In genomic region chr21:42156690-42157605, GRCh38 we compare ENCODE assay signal across 10 cellular contexts.
DNase-seq lines count a peak whose midpoint lies in the region; FAIRE-seq and TF ChIP-seq lines count a peak whose summit lies in the region.
"Had no signal": no experiment of that assay in that cellular context is flagged by ENCODE, and none has a peak within 500 bp of the region (broad histone marks: within the 10 kb centered on the region; RNA-seq: fewer than 3 reads in every experiment).

No MANE protein-coding gene starts in this region.

- H3K4me3 Mint-ChIP-seq in MCF 10A (ENCODE audit: unreplicated experiment) (no peak overlapping the region), type B pancreatic cell (no peak overlapping the region)
- H3K4me3 Mint-ChIP-seq in activated CD4-positive, alpha-beta T cell treated with anti-CD3 and anti-CD28 coated beads, Interleukin-2, amount 10 ng/mL, durations not matched to agents 24 days and 14 days, result no peak overlapping the region
- H3K4me3 Mint-ChIP-seq: B cell had no signal

- no peaks in the 10 kb centered on the region for H3K9me3 ChIP-seq in mammary epithelial cell (replicated peaks; ENCODE audit: insufficient read depth, low read length)

- no peaks in the 10 kb centered on the region for H3K27me3 ChIP-seq in mammary epithelial cell (ENCODE audit: insufficient read depth, low read length)
- no peaks in the 10 kb centered on the region for H3K27me3 ChIP-seq in layer of hippocampus (ENCODE audit: control insufficient read depth, insufficient read depth, low read length)

- no peak overlapping the region for H3K4me2 ChIP-seq in mammary epithelial cell (ENCODE audit: insufficient read depth, low read depth, low read length)

- no peak overlapping the region for H2AFZ ChIP-seq in mammary epithelial cell (ENCODE audit: low read depth, low read length)

- no peaks in the 10 kb centered on the region for H3K4me1 Mint-ChIP-seq in MCF 10A (ENCODE audit: insufficient read depth, unreplicated experiment)
- peaks cover 30% of the 10 kb centered on the region for H3K4me1 Mint-ChIP-seq in type B pancreatic cell (ENCODE audit: unreplicated experiment)
- peaks cover 10% of the 10 kb centered on the region for H3K4me1 Mint-ChIP-seq in activated CD4-positive, alpha-beta T cell treated with anti-CD3 and anti-CD28 coated beads, Interleukin-2, amount 10 ng/mL, durations not matched to agents 24 days and 14 days

- no peak overlapping the region for H3K4me3 ChIP-seq in mammary epithelial cell (replicated peaks in 1 of 3; ENCODE audit: insufficient read depth in 1 of 3, low read depth in 2 of 3, low read length in 3 of 3)

- DNase-seq in MCF 10A (ENCODE audit: unreplicated experiment), result peak; percentile 54
- no peak for DNase-seq in mammary epithelial cell
- peak; percentile 44 for DNase-seq in activated CD8-positive, alpha-beta memory T cell treated with anti-CD3 and anti-CD28 coated beads, Interleukin-2, amount 50 U/mL, for 48 hours
- DNase-seq in type B pancreatic cell (ENCODE audit: extremely low spot score, unreplicated experiment), result peak; percentile 64
- no peak for DNase-seq in GM19239 (ENCODE audit: insufficient read length, low spot score)
- DNase-seq in activated CD4-positive, alpha-beta T cell treated with anti-CD3 and anti-CD28 coated beads, Interleukin-2, amount 10 ng/mL, durations not matched to agents 24 days and 14 days, result no peak
- no peak for DNase-seq in HCEC 1CT
- DNase-seq: activated CD4-positive, alpha-beta T cell treated with anti-CD3 and anti-CD28 coated beads, Interleukin-2, amount 50 U/mL, for 1 hour had no signal

- dilution Hi-C loops in mammary epithelial cell (cut with HindIII; ENCODE audit: low sequenced_read_pairs), result loop anchor here (5.0 kb wide), 2 partner anchors 80 to 290 kb away; no protein-coding TSS in a partner anchor

- POLR2A ChIA-PET in MCF 10A (lab: Yijun Ruan, JAX), result interaction anchor here (0.6 to 1.7 kb wide), 4 partner anchors 8 to 77 kb away, joined by 3 to 5 read pairs (median 4); no protein-coding TSS in a partner anchor

- H3K27ac Mint-ChIP-seq in MCF 10A (ENCODE audit: low read depth, unreplicated experiment) (no peak overlapping the region), type B pancreatic cell (no peak overlapping the region)
- H3K27ac Mint-ChIP-seq in activated CD4-positive, alpha-beta T cell treated with anti-CD3 and anti-CD28 coated beads, Interleukin-2, amount 10 ng/mL, durations not matched to agents 24 days and 14 days, result no peak overlapping the region
- H3K27ac Mint-ChIP-seq: B cell had no signal

- no peak for TF ChIP-seq CTCF in MCF 10A (IDR thresholded peaks at IDR 0.05; ENCODE audit: unreplicated experiment)
- TF ChIP-seq CTCF in mammary epithelial cell (conservative IDR thresholded peaks at IDR 0.05 in 1 of 2, IDR thresholded peaks at IDR 0.05 in 1 of 2; ENCODE audit: extremely low read depth in 1 of 2, insufficient read depth in 1 of 2, low read depth in 1 of 2, low read length in 2 of 2), result no peak
- TF ChIP-seq CTCF in type B pancreatic cell (conservative IDR thresholded peaks at IDR 0.05), result no peak

- no peaks in the 10 kb centered on the region for H3K4me1 ChIP-seq in mammary epithelial cell (ENCODE audit: insufficient read depth, low read length)

- intact Hi-C loops in MCF 10A (cut with micrococcal nuclease) (no loop called here), mammary epithelial cell (cut with micrococcal nuclease) (no loop called here)
- intact Hi-C loops in activated CD4-positive, alpha-beta T cell treated with anti-CD3 and anti-CD28 coated beads, Interleukin-2, amount 10 ng/mL, durations not matched to agents 24 days and 14 days (cut with micrococcal nuclease), result no loop called here

- H3K9ac ChIP-seq in mammary epithelial cell (ENCODE audit: insufficient read depth, low read length), result no peak overlapping the region

- H4K20me1 ChIP-seq in mammary epithelial cell (ENCODE audit: insufficient read depth, low read length), result no peaks in the 10 kb centered on the region

- no peaks in the 10 kb centered on the region for H3K9me3 Mint-ChIP-seq in MCF 10A (ENCODE audit: unreplicated experiment)
- no peaks in the 10 kb centered on the region for H3K9me3 Mint-ChIP-seq in type B pancreatic cell
- no peaks in the 10 kb centered on the region for H3K9me3 Mint-ChIP-seq in activated CD4-positive, alpha-beta T cell treated with anti-CD3 and anti-CD28 coated beads, Interleukin-2, amount 10 ng/mL, durations not matched to agents 24 days and 14 days

- no TSS peak for BruUV-seq in MCF 10A (replicated peaks; lab: Mats Ljungman, UMichigan)
- no TSS peak for BruUV-seq in mammary epithelial cell (replicated peaks; lab: Mats Ljungman, UMichigan)

- H3K27me3 Mint-ChIP-seq in MCF 10A (ENCODE audit: insufficient read depth, unreplicated experiment), result no peaks in the 10 kb centered on the region
- H3K27me3 Mint-ChIP-seq in type B pancreatic cell, result no peaks in the 10 kb centered on the region
- H3K27me3 Mint-ChIP-seq in activated CD4-positive, alpha-beta T cell treated with anti-CD3 and anti-CD28 coated beads, Interleukin-2, amount 10 ng/mL, durations not matched to agents 24 days and 14 days, result no peaks in the 10 kb centered on the region

- H3K79me2 ChIP-seq in mammary epithelial cell (ENCODE audit: insufficient read depth, low read length), result no peaks in the 10 kb centered on the region

- H3K27ac ChIP-seq in mammary epithelial cell (ENCODE audit: insufficient read depth, low read depth, low read length) (no peak overlapping the region), layer of hippocampus (ENCODE audit: low read depth, low read length) (peak overlapping the region; percentile 88)

- in situ Hi-C loops in mammary epithelial cell (cut with MboI; ENCODE audit: low sequenced_read_pairs in 2 of 2), result loop anchor here (10.0 kb wide), 3 partner anchors 98 to 288 kb away; no protein-coding TSS in a partner anchor

- CTCF ChIA-PET in MCF 10A (lab: Yijun Ruan, JAX) (interaction anchor here (1.1 to 4.2 kb wide), 4 partner anchors 9 to 102 kb away, joined by 4 to 25 read pairs (median 4); no protein-coding TSS in a partner anchor), mammary epithelial cell (lab: Charles Lee; ENCODE audit: low non-redundant PET) (no interaction called here)

- FAIRE-seq in GM19239 (lab: Jason Lieb, UNC), result no peak

- no peaks in the 10 kb centered on the region for H3K36me3 ChIP-seq in mammary epithelial cell (ENCODE audit: insufficient read depth, low read length)

- WGBS in mammary epithelial cell (ENCODE audit: low coverage, missing lambda C conversion rate), result 64% methylated on average over 18 of the region's 20 CpGs

- H3K36me3 Mint-ChIP-seq in MCF 10A (ENCODE audit: insufficient read depth, unreplicated experiment) (no peaks in the 10 kb centered on the region), type B pancreatic cell (no peaks in the 10 kb centered on the region)
- no peaks in the 10 kb centered on the region for H3K36me3 Mint-ChIP-seq in activated CD4-positive, alpha-beta T cell treated with anti-CD3 and anti-CD28 coated beads, Interleukin-2, amount 10 ng/mL, durations not matched to agents 24 days and 14 days (ENCODE audit: low read depth)

Comparison
In these comparisons a context has a peak if more than half of its experiments do, and no peak if none do; other contexts are left out.
1. DNase-seq: peak in MCF 10A (single experiment), activated CD8-positive, alpha-beta memory T cell treated with anti-CD3 and anti-CD28 coated beads, Interleukin-2, amount 50 U/mL, for 48 hours (single experiment) and type B pancreatic cell (single experiment); none in mammary epithelial cell (single experiment), GM19239 (single experiment), activated CD4-positive, alpha-beta T cell treated with anti-CD3 and anti-CD28 coated beads, Interleukin-2, amount 10 ng/mL, durations not matched to agents 24 days and 14 days (single experiment) and HCEC 1CT (single experiment).